Comparison of ENCODE assay signal across 10 cellular contexts in the genomic region with DNA sequence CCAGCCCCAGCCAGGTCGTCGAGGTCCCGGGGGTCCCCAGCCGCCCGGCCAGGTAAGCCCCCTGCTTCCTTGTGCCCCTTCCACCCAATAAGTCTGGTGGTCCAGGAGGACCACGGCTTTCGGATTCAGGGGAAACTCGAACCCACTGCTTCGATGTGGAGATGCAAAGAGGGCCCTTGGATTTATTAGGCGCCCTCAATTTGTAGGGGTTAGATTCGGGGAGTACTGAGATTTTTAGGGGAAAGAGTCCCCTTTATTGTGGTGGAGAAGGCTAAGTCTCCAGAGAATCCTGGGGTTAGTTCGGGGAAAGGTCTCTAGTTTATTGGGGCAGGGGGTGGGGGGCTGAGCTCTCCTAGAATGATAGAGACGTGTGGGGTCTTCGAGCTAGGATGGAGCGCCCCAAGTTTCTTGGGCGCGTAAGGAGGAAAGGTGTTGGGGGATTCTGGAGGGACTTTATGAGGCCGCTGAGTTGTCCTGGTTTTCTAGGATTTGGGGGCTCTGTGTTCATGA. TPM values are rescaled to one million over a fixed set of nuclear protein-coding genes. Genes with fewer than 3 reads are reported as not detected.
DNase-seq lines count a peak whose midpoint lies in the region; ATAC-seq, FAIRE-seq and TF ChIP-seq lines count a peak whose summit lies in the region.
"Had no signal": no experiment of that assay in that cellular context is flagged by ENCODE, and none has a peak within 500 bp of the region (broad histone marks: within the 10 kb centered on the region; RNA-seq: fewer than 3 reads in every experiment).

No MANE protein-coding gene starts in this region.

- no peak overlapping the region for H2BK120ac ChIP-seq in mesenchymal stem cell (ENCODE audit: low read depth, low read length)

- H3K36me3 ChIP-seq in HepG2 (replicated peaks in 1 of 2; ENCODE audit: control insufficient read depth in 1 of 2, insufficient read depth in 2 of 2, low read length in 2 of 2): no peaks in the 10 kb centered on the region
- H3K36me3 ChIP-seq in right lobe of liver: no peaks in the 10 kb centered on the region
- H3K36me3 ChIP-seq in mesenchymal stem cell (ENCODE audit: control insufficient read depth in 1 of 2, insufficient read depth in 2 of 2, low read depth in 1 of 2, low read length in 2 of 2): peaks cover 0 to 7% of the 10 kb centered on the region in 2 experiments
- no peaks in the 10 kb centered on the region for H3K36me3 ChIP-seq in uterus

- in situ Hi-C loops in HepG2 (cut with HindIII; ENCODE audit: extremely low pct_ligation_motif_present, low pct_unique_long_range_greater_than_20kb): no loop called here

- H3K23ac ChIP-seq in mesenchymal stem cell (ENCODE audit: low read length in 2 of 2): peak overlapping the region in 1 of 2 experiments; percentile 83

- H3K4me3 Mint-ChIP-seq in activated naive CD8-positive, alpha-beta T cell treated with anti-CD3 and anti-CD28 coated beads, Interleukin-2, amount 50 U/mL, for 24 hours: peak overlapping the region; percentile 35

- H3K79me1 ChIP-seq in mesenchymal stem cell (replicated peaks; ENCODE audit: low read length, poor library complexity, severe bottlenecking): peaks cover 1% of the 10 kb centered on the region

- TF ChIP-seq CTCF in HepG2 (CRISPR knock-in tag; IDR thresholded peaks at IDR 0.05): no peak
- no peak for TF ChIP-seq CTCF in right lobe of liver (IDR thresholded peaks at IDR 0.05)
- no peak for TF ChIP-seq CTCF in uterus (IDR thresholded peaks at IDR 0.05)

- peak overlapping the region in 1 of 2 experiments; percentile 10 for H2BK12ac ChIP-seq in mesenchymal stem cell (ENCODE audit: low read length in 2 of 2)

- POLR2A ChIA-PET in HepG2 (lab: Yijun Ruan, JAX): no interaction called here

- H3K14ac ChIP-seq in mesenchymal stem cell (ENCODE audit: low read length in 2 of 2): no peak overlapping the region

- H3K9me3 Mint-ChIP-seq in activated naive CD8-positive, alpha-beta T cell treated with anti-CD3 and anti-CD28 coated beads, Interleukin-2, amount 50 U/mL, for 24 hours: no peaks in the 10 kb centered on the region

- H2BK5ac ChIP-seq in mesenchymal stem cell (ENCODE audit: low read depth, low read length, poor library complexity, severe bottlenecking): no peak overlapping the region

- no peak overlapping the region for H3K9ac ChIP-seq in HepG2 (ENCODE audit: insufficient read depth, low read depth, low read length)
- no peak overlapping the region for H3K9ac ChIP-seq in mesenchymal stem cell (ENCODE audit: low read length)

- peaks cover 5% of the 10 kb centered on the region for H4K20me1 ChIP-seq in HepG2 (ENCODE audit: insufficient read depth, low read length)

- H3K4me3 ChIP-seq in HepG2 (replicated peaks in 1 of 3; ENCODE audit: insufficient read depth in 1 of 3, low read depth in 2 of 3, low read length in 3 of 3): peak overlapping the region in 1 of 3 experiments; percentile 28; a peak in 1 of 6 replicates
- no peak overlapping the region for H3K4me3 ChIP-seq in right lobe of liver
- H3K4me3 ChIP-seq in mesenchymal stem cell (ENCODE audit: insufficient read depth in 1 of 2, low read depth in 1 of 2, low read length in 2 of 2): peak overlapping the region in 1 of 2 experiments; percentile 28
- peak overlapping the region in 1 of 2 donors; percentile 40 for H3K4me3 ChIP-seq in uterus

- peaks cover 33% of the 10 kb centered on the region for H3K4me1 ChIP-seq in HepG2 (ENCODE audit: insufficient read depth, low read length)
- peaks cover 0 to 13% (median 1%) of the 10 kb centered on the region in 4 donors for H3K4me1 ChIP-seq in right lobe of liver
- peaks cover 33% of the 10 kb centered on the region for H3K4me1 ChIP-seq in mesenchymal stem cell (ENCODE audit: control insufficient read depth, insufficient read depth, low read depth, low read length)
- peaks cover 0 to 24% of the 10 kb centered on the region in 2 donors for H3K4me1 ChIP-seq in uterus

- no peaks in the 10 kb centered on the region for H3K36me3 Mint-ChIP-seq in activated naive CD8-positive, alpha-beta T cell treated with anti-CD3 and anti-CD28 coated beads, Interleukin-2, amount 50 U/mL, for 24 hours (ENCODE audit: low read depth)

- H3K4me2 ChIP-seq in HepG2 (ENCODE audit: low read depth, low read length) (0 out of 2 replicates have a peak overlapping the region, but pooled peaks have one; percentile 27), mesenchymal stem cell (ENCODE audit: low read length, poor library complexity, severe bottlenecking) (peak overlapping the region; percentile 75)

- H3K4me1 Mint-ChIP-seq in activated naive CD8-positive, alpha-beta T cell treated with anti-CD3 and anti-CD28 coated beads, Interleukin-2, amount 50 U/mL, for 24 hours: peaks cover 46% of the 10 kb centered on the region

- CTCF ChIA-PET in HepG2 (lab: Yijun Ruan, JAX; ENCODE audit: low intra/inter-chr PET ratio, low total read pairs): interaction anchor here (1.1 to 1.8 kb wide), 2 partner anchors 56 to 74 kb away, joined by 3 to 7 read pairs; no protein-coding TSS in a partner anchor

- no peaks in the 10 kb centered on the region for H3K79me2 ChIP-seq in HepG2 (ENCODE audit: insufficient read depth, low read length)

- no peak overlapping the region for H3K27ac Mint-ChIP-seq in activated naive CD8-positive, alpha-beta T cell treated with anti-CD3 and anti-CD28 coated beads, Interleukin-2, amount 50 U/mL, for 24 hours

- no peak overlapping the region for H4K8ac ChIP-seq in mesenchymal stem cell (ENCODE audit: low read length)

- peaks cover 49% of the 10 kb centered on the region for H3K27me3 Mint-ChIP-seq in activated naive CD8-positive, alpha-beta T cell treated with anti-CD3 and anti-CD28 coated beads, Interleukin-2, amount 50 U/mL, for 24 hours

- peak overlapping the region in 1 of 2 experiments; percentile 30 for H3K4ac ChIP-seq in mesenchymal stem cell (ENCODE audit: low read depth in 1 of 2, low read length in 2 of 2)

- H3K27me3 ChIP-seq in HepG2 (ENCODE audit: control insufficient read depth in 1 of 2, insufficient read depth in 2 of 2, low read length in 2 of 2) (peaks cover 6 to 48% of the 10 kb centered on the region in 2 experiments; a peak in 3 of 5 replicates), right lobe of liver (peaks cover 0 to 30% of the 10 kb centered on the region in 2 donors), mesenchymal stem cell (ENCODE audit: control insufficient read depth in 1 of 2, insufficient read depth in 1 of 2, low read length in 2 of 2) (peaks cover 18 to 53% of the 10 kb centered on the region in 2 experiments), uterus (no peaks in the 10 kb centered on the region)

- no peak for TF ChIP-seq POLR2A in HepG2 (IDR thresholded peaks at IDR 0.05; ENCODE audit: insufficient read depth in 1 of 2, low read depth in 2 of 2, low read length in 2 of 2)
- TF ChIP-seq POLR2A in right lobe of liver (IDR thresholded peaks at IDR 0.05): no peak
- no peak for TF ChIP-seq POLR2A in uterus (IDR thresholded peaks at IDR 0.05)

- DNase-seq in HepG2 (ENCODE audit: low spot score) (no peak), right lobe of liver (no peak), mesenchymal stem cell (no peak), uterus (no peak), AG08396 (ENCODE audit: low spot score) (no peak), NCI-H748 treated with DMSO at 0.1 percent for 48 hours (lab: John Stamatoyannopoulos, UW) (no peak)
- no peak for DNase-seq in activated naive CD8-positive, alpha-beta T cell treated with anti-CD3 and anti-CD28 coated beads, Interleukin-2, amount 50 U/mL, for 24 hours
- DNase-seq in stimulated activated CD4-positive, alpha-beta T cell treated with anti-CD3 and anti-CD28 coated beads, Interleukin-12 subunit alpha, Interleukin-12 subunit beta, amount 100 ng/mL, for 4 hours: no peak
- DNase-seq: activated CD4-positive, CD25-positive, alpha-beta regulatory T cell had no signal

- no peak overlapping the region for H2BK15ac ChIP-seq in mesenchymal stem cell (ENCODE audit: low read depth, poor library complexity, severe bottlenecking)

- no TSS peak for BruUV-seq in HepG2 (replicated peaks; lab: Mats Ljungman, UMichigan)

- ATAC-seq in HepG2: no peak
- no peak for ATAC-seq in right lobe of liver
- ATAC-seq in activated naive CD8-positive, alpha-beta T cell treated with anti-CD3 and anti-CD28 coated beads, Interleukin-2, amount 50 U/mL, for 24 hours: no peak

- H3K27ac ChIP-seq in HepG2 (ENCODE audit: extremely low read length, insufficient read depth, low read length) (no peak overlapping the region), right lobe of liver (no peak overlapping the region), mesenchymal stem cell (ENCODE audit: low read length, poor library complexity, severe bottlenecking) (no peak overlapping the region), uterus (peak overlapping the region; percentile 58 to 97)
- H3K27ac ChIP-seq: HL-60 had no signal

- no peaks in the 10 kb centered on the region for H3K9me3 ChIP-seq in HepG2 (ENCODE audit: low read length)
- H3K9me3 ChIP-seq in right lobe of liver: no peaks in the 10 kb centered on the region
- H3K9me3 ChIP-seq in mesenchymal stem cell (ENCODE audit: control insufficient read depth, low read length): no peaks in the 10 kb centered on the region
- no peaks in the 10 kb centered on the region for H3K9me3 ChIP-seq in uterus

- H2AFZ ChIP-seq in HepG2 (ENCODE audit: low read length): no peak overlapping the region
- no peak overlapping the region for H2AFZ ChIP-seq in mesenchymal stem cell (ENCODE audit: low read depth, low read length)

- peak overlapping the region; percentile 52 to 81 for H3K18ac ChIP-seq in mesenchymal stem cell (ENCODE audit: low read depth in 1 of 2, low read length in 2 of 2)

- WGBS in HepG2 (ENCODE audit: low lambda C conversion rate): 22% methylated on average over 14 of the region's 18 CpGs
- WGBS in right lobe of liver (ENCODE audit: insufficient coverage, low coverage, low lambda C conversion rate, missing lambda C conversion rate): 9% methylated on average over 14 of the region's 18 CpGs
- WGBS in mesenchymal stem cell: 18% methylated on average over 17 of the region's 18 CpGs

- no peak for TF ChIP-seq RAD21 in HepG2 (CRISPR knock-in tag; IDR thresholded peaks at IDR 0.05)

- H2AK5ac ChIP-seq in mesenchymal stem cell (ENCODE audit: low read length, severe bottlenecking): no peak overlapping the region

- intact Hi-C loops in HepG2 (cut with micrococcal nuclease; ENCODE audit: unreplicated experiment): loop anchor here (5.0 kb wide), 1 partner anchor 70 kb away; no protein-coding TSS in a partner anchor
- intact Hi-C loops in right lobe of liver (cut with DNase I): no loop called here
- intact Hi-C loops in uterus (cut with DNase I; ENCODE audit: low total_unique reads): loop anchor here (5.0 kb wide), 1 partner anchor 65 kb away; no protein-coding TSS in a partner anchor

- no peak for FAIRE-seq in HepG2 (lab: Jason Lieb, UNC)

- TF ChIP-seq EP300 in HepG2 (IDR thresholded peaks at IDR 0.05; ENCODE audit: low read depth in 2 of 2, low read length in 2 of 2) (no peak), HepG2 (CRISPR knock-in tag; IDR thresholded peaks at IDR 0.05; ENCODE audit: borderline replicate concordance) (no peak)

- H4K91ac ChIP-seq in mesenchymal stem cell (ENCODE audit: low read length): no peak overlapping the region

RNA-seq across cellular contexts. Expression of a gene that starts 3.8 kb away (rescaled TPM):
- total RNA-seq in HepG2 (2016; rRNA removed; fragmentation: Illumina TruSeq; extraction: Trizol): 0.45 and 0.86 TPM in 2 replicates
- 0.97 and 1.7 TPM in 2 replicates for total RNA-seq in HepG2 (2016; cell fraction: cytosol; rRNA removed; fragmentation: Illumina TruSeq; extraction: Trizol; ENCODE audit: low read depth)
- total RNA-seq in HepG2 (2016; cell fraction: insoluble cytoplasmic fraction; rRNA removed; fragmentation: Illumina TruSeq; extraction: Trizol): 0.65 and 0.95 TPM in 2 replicates
- total RNA-seq in HepG2 (2016; cell fraction: membrane; rRNA removed; fragmentation: Illumina TruSeq; extraction: Trizol): 0.37 and 1.2 TPM in 2 replicates
- 0.81 and 1.2 TPM in 2 replicates for total RNA-seq in HepG2 (2016; cell fraction: nucleus; rRNA removed; fragmentation: Illumina TruSeq; extraction: Trizol)
- polyA plus RNA-seq in HepG2 (2011; rRNA removed): 2.2 and 2.3 TPM in 2 replicates
- 0.73 and 1.1 TPM in 2 replicates for polyA plus RNA-seq in HepG2 (2011; cell fraction: cytosol; rRNA removed)
- polyA plus RNA-seq in HepG2 (2011; cell fraction: nucleus; rRNA removed): 13.9 and 21.0 TPM in 2 replicates
- 3.8 and 4.0 TPM in 2 replicates for polyA plus RNA-seq in HepG2 (2012)
- 0.32 TPM in 2 replicates for polyA plus RNA-seq in HepG2 (2016; cell fraction: cytosol; fragmentation: Illumina TruSeq; extraction: Trizol; ENCODE audit: low read depth)
- 0.66 and 0.89 TPM in 2 replicates for polyA plus RNA-seq in HepG2 (2016; cell fraction: insoluble cytoplasmic fraction; fragmentation: Illumina TruSeq; extraction: Trizol; ENCODE audit: low read depth)
- polyA plus RNA-seq in HepG2 (2016; cell fraction: membrane; fragmentation: Illumina TruSeq; extraction: Trizol; ENCODE audit: low read depth): 0.61 and 0.92 TPM in 2 replicates
- polyA plus RNA-seq in HepG2 (2016; cell fraction: nucleus; fragmentation: Illumina TruSeq; extraction: Trizol; ENCODE audit: insufficient read depth, low read depth): 3.8 and 5.0 TPM in 2 replicates
- 2.3 and 20.6 TPM in 2 replicates for polyA minus RNA-seq in HepG2 (2011; rRNA and poly(A)+ RNA removed; ENCODE audit: low replicate concordance)
- polyA minus RNA-seq in HepG2 (2011; cell fraction: cytosol; rRNA and poly(A)+ RNA removed): 1.2 and 2.7 TPM in 2 replicates
- polyA minus RNA-seq in HepG2 (2011; cell fraction: nucleus; rRNA and poly(A)+ RNA removed): 2.4 and 2.6 TPM in 2 replicates
- total RNA-seq in right lobe of liver: 10 to 100 TPM; 19.3 to 40.8 (median 34.4) TPM
- polyA plus RNA-seq in mesenchymal stem cell (2013, experiment 1 of 2): 122 TPM
- polyA plus RNA-seq in mesenchymal stem cell (2013, experiment 2 of 2): 113 TPM
- total RNA-seq in uterus: 1,000 to 10,000 TPM in 1 of 4 donors, 100 to 1,000 TPM in 3; 163 to 1,000 (median 501) TPM

RNA-seq across cellular contexts. Expression of a gene that starts 20.7 kb away (rescaled TPM):
- total RNA-seq in HepG2 (2016; rRNA removed; fragmentation: Illumina TruSeq; extraction: Trizol): 13.8 and 16.2 TPM in 2 replicates
- total RNA-seq in HepG2 (2016; cell fraction: cytosol; rRNA removed; fragmentation: Illumina TruSeq; extraction: Trizol; ENCODE audit: low read depth): 5.3 and 5.6 TPM in 2 replicates
- total RNA-seq in HepG2 (2016; cell fraction: insoluble cytoplasmic fraction; rRNA removed; fragmentation: Illumina TruSeq; extraction: Trizol): 13.0 and 17.7 TPM in 2 replicates
- 7.8 and 10.7 TPM in 2 replicates for total RNA-seq in HepG2 (2016; cell fraction: membrane; rRNA removed; fragmentation: Illumina TruSeq; extraction: Trizol)
- total RNA-seq in HepG2 (2016; cell fraction: nucleus; rRNA removed; fragmentation: Illumina TruSeq; extraction: Trizol): 13.0 and 13.3 TPM in 2 replicates
- 17.4 and 20.6 TPM in 2 replicates for polyA plus RNA-seq in HepG2 (2011; rRNA removed)
- 13.3 and 18.5 TPM in 2 replicates for polyA plus RNA-seq in HepG2 (2011; cell fraction: cytosol; rRNA removed)
- polyA plus RNA-seq in HepG2 (2011; cell fraction: nucleus; rRNA removed): 67.9 and 84.5 TPM in 2 replicates
- polyA plus RNA-seq in HepG2 (2012): 15.6 and 36.6 TPM in 2 replicates
- 7.9 and 8.8 TPM in 2 replicates for polyA plus RNA-seq in HepG2 (2016; cell fraction: cytosol; fragmentation: Illumina TruSeq; extraction: Trizol; ENCODE audit: low read depth)
- 20.3 and 25.0 TPM in 2 replicates for polyA plus RNA-seq in HepG2 (2016; cell fraction: insoluble cytoplasmic fraction; fragmentation: Illumina TruSeq; extraction: Trizol; ENCODE audit: low read depth)
- 14.5 and 16.5 TPM in 2 replicates for polyA plus RNA-seq in HepG2 (2016; cell fraction: membrane; fragmentation: Illumina TruSeq; extraction: Trizol; ENCODE audit: low read depth)
- polyA plus RNA-seq in HepG2 (2016; cell fraction: nucleus; fragmentation: Illumina TruSeq; extraction: Trizol; ENCODE audit: insufficient read depth, low read depth): 34.3 and 43.8 TPM in 2 replicates
- polyA minus RNA-seq in HepG2 (2011; rRNA and poly(A)+ RNA removed; ENCODE audit: low replicate concordance): 46.9 and 53.5 TPM in 2 replicates
- 25.8 and 30.2 TPM in 2 replicates for polyA minus RNA-seq in HepG2 (2011; cell fraction: cytosol; rRNA and poly(A)+ RNA removed)
- polyA minus RNA-seq in HepG2 (2011; cell fraction: nucleus; rRNA and poly(A)+ RNA removed): 15.2 and 18.8 TPM in 2 replicates
- 10 to 100 TPM; 16.1 to 29.0 (median 22.4) TPM for total RNA-seq in right lobe of liver
- 112 TPM for polyA plus RNA-seq in mesenchymal stem cell (2013, experiment 1 of 2)
- 108 TPM for polyA plus RNA-seq in mesenchymal stem cell (2013, experiment 2 of 2)
- total RNA-seq in uterus: 10 to 100 TPM; 15.1 to 57.4 (median 21.9) TPM

Comparison
In these comparisons a context has a peak if more than half of its experiments do, and no peak if none do; other contexts are left out.
1. RNA of a gene that starts 3.8 kb away (total RNA-seq): 163 to 1,000 TPM in uterus and 19.3 to 40.8 TPM in right lobe of liver; 0.37 to 1.7 TPM in HepG2; every median in the first group is over 4 times any median in the second.
2. intact Hi-C loops: an anchor here in HepG2 (5.0 kb wide) and uterus (5.0 kb wide); none called in right lobe of liver.
3. H3K27ac ChIP-seq: peak in uterus (2 of 2); none in HepG2 (single experiment), right lobe of liver (0 of 3) and mesenchymal stem cell (single experiment).